Comparison of ENCODE assay signal across 1 cellular context in the genomic region with DNA sequence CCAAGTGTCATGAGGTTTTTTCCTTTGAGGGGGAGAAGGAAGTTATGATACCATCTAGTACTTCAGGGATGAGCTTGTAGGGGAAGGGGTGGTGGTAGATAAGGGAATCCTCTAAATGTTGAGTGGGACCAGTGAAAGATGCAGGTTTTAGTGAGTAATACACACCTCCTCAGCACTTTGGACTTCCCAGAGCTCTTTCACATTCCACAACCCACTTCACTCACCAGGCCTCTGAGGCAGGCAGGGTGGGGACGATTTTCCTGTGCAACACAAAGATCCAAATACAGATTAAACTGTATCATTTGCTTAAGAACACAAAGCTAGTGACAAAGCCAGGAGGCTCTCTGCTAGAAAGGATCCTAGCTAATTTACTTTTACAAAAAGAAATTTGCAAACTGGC.
TF ChIP-seq lines count a peak whose summit lies in the region.

No MANE protein-coding gene starts in this region.

TF ChIP-seq in HepG2, 621 proteins besides CTCF, POLR2A, EP300 and RAD21 (continued from another document):
- TF ChIP-seq ARHGAP35 (CRISPR knock-in tag; IDR thresholded peaks at IDR 0.05; ENCODE audit: borderline replicate concordance) (no peak), GATAD2A (CRISPR knock-in tag; IDR thresholded peaks at IDR 0.05) (0 out of 2 replicates have a peak, but pooled peaks have one; percentile 25), ZNF44 (CRISPR knock-in tag; IDR thresholded peaks at IDR 0.05) (no peak), ZNF749 (CRISPR knock-in tag; IDR thresholded peaks at IDR 0.05; ENCODE audit: borderline replicate concordance) (no peak), ADNP (CRISPR knock-in tag; IDR thresholded peaks at IDR 0.05) (no peak), SNAPC2 (CRISPR knock-in tag; IDR thresholded peaks at IDR 0.05) (0 out of 2 replicates have a peak, but pooled peaks have one; percentile 40), RFXANK (CRISPR knock-in tag; IDR thresholded peaks at IDR 0.05) (no peak), ZFY (CRISPR knock-in tag; IDR thresholded peaks at IDR 0.05) (peak; percentile 42; the same call in 1 of the 2 replicates), DNMT1 (CRISPR knock-in tag; IDR thresholded peaks at IDR 0.05) (no peak), KMT2A (CRISPR knock-in tag; IDR thresholded peaks at IDR 0.05) (no peak), SATB2 (CRISPR knock-in tag; IDR thresholded peaks at IDR 0.05) (no peak), ZNF556 (CRISPR knock-in tag; IDR thresholded peaks at IDR 0.05; ENCODE audit: borderline replicate concordance) (no peak), CENPX (CRISPR knock-in tag; IDR thresholded peaks at IDR 0.05) (no peak), ZNF674 (CRISPR knock-in tag; IDR thresholded peaks at IDR 0.05; ENCODE audit: low read depth) (no peak), ZKSCAN1 (IDR thresholded peaks at IDR 0.05; ENCODE audit: low read length) (no peak), YY1 (IDR thresholded peaks at IDR 0.05; ENCODE audit: insufficient read depth, insufficient replicate concordance, low read depth, low read length) (no peak), DMAP1 (CRISPR knock-in tag; IDR thresholded peaks at IDR 0.05) (0 out of 2 replicates have a peak, but pooled peaks have one; percentile 23), ZBTB21 (CRISPR knock-in tag; IDR thresholded peaks at IDR 0.05) (no peak), ZNF460 (CRISPR knock-in tag; IDR thresholded peaks at IDR 0.05; ENCODE audit: borderline replicate concordance) (no peak), HCFC1 (IDR thresholded peaks at IDR 0.05; ENCODE audit: low read depth, low read length) (no peak), CREB1 (IDR thresholded peaks at IDR 0.05) (no peak), CREB1 (CRISPR knock-in tag; IDR thresholded peaks at IDR 0.05) (no peak), STAT5B (CRISPR knock-in tag; IDR thresholded peaks at IDR 0.05) (no peak), ZNF367 (CRISPR knock-in tag; IDR thresholded peaks at IDR 0.05; ENCODE audit: borderline replicate concordance) (no peak), HOXA3 (CRISPR knock-in tag; IDR thresholded peaks at IDR 0.05) (no peak), ZNF292 (CRISPR knock-in tag; IDR thresholded peaks at IDR 0.05; ENCODE audit: borderline replicate concordance, low read depth) (no peak), SAP130 (CRISPR knock-in tag; IDR thresholded peaks at IDR 0.05; ENCODE audit: low read depth) (no peak), GFI1 (CRISPR knock-in tag; IDR thresholded peaks at IDR 0.05; ENCODE audit: borderline replicate concordance) (0 out of 2 replicates have a peak, but pooled peaks have one; percentile 41), ZNF619 (CRISPR knock-in tag; IDR thresholded peaks at IDR 0.05) (no peak), ZKSCAN5 (CRISPR knock-in tag; IDR thresholded peaks at IDR 0.05) (no peak), NONO (IDR thresholded peaks at IDR 0.05) (no peak), NONO (CRISPR knock-in tag; conservative IDR thresholded peaks at IDR 0.05) (no peak), SOX13 (IDR thresholded peaks at IDR 0.05) (no peak), SOX13 (CRISPR knock-in tag; conservative IDR thresholded peaks at IDR 0.05 in 1 of 2, IDR thresholded peaks at IDR 0.05 in 1 of 2) (peak in 1 of 2 experiments; percentile 18; a peak in 1 of 4 replicates), ZNF652 (CRISPR knock-in tag; IDR thresholded peaks at IDR 0.05; ENCODE audit: borderline replicate concordance, low read depth) (no peak), HNRNPUL1 (IDR thresholded peaks at IDR 0.05; ENCODE audit: low read depth, low read length) (no peak), NCOR1 (IDR thresholded peaks at IDR 0.05; ENCODE audit: borderline replicate concordance, low read length) (no peak), ZNF331 (CRISPR knock-in tag; IDR thresholded peaks at IDR 0.05) (0 out of 2 replicates have a peak, but pooled peaks have one; percentile 66), BORCS8-MEF2B (CRISPR knock-in tag; IDR thresholded peaks at IDR 0.05) (0 out of 2 replicates have a peak, but pooled peaks have one; percentile 27), MATR3 (CRISPR knock-in tag; IDR thresholded peaks at IDR 0.05) (no peak), POLR2G (IDR thresholded peaks at IDR 0.05; ENCODE audit: low read depth, low read length) (no peak), KDM5A (IDR thresholded peaks at IDR 0.05; ENCODE audit: borderline replicate concordance, low read length) (no peak), ARNTL (CRISPR knock-in tag; IDR thresholded peaks at IDR 0.05) (no peak), KLF6 (CRISPR knock-in tag; IDR thresholded peaks at IDR 0.05) (no peak), RXRA (CRISPR knock-in tag; IDR thresholded peaks at IDR 0.05) (no peak), ZNF790 (CRISPR knock-in tag; IDR thresholded peaks at IDR 0.05; ENCODE audit: borderline replicate concordance) (no peak), ZFYVE20 (CRISPR knock-in tag; IDR thresholded peaks at IDR 0.05; ENCODE audit: borderline replicate concordance, low read depth) (no peak), FOSL2 (CRISPR knock-in tag; IDR thresholded peaks at IDR 0.05) (0 out of 2 replicates have a peak, but pooled peaks have one; percentile 24), ZNF563 (CRISPR knock-in tag; IDR thresholded peaks at IDR 0.05) (no peak)
- TF ChIP-seq, protein P1, sequence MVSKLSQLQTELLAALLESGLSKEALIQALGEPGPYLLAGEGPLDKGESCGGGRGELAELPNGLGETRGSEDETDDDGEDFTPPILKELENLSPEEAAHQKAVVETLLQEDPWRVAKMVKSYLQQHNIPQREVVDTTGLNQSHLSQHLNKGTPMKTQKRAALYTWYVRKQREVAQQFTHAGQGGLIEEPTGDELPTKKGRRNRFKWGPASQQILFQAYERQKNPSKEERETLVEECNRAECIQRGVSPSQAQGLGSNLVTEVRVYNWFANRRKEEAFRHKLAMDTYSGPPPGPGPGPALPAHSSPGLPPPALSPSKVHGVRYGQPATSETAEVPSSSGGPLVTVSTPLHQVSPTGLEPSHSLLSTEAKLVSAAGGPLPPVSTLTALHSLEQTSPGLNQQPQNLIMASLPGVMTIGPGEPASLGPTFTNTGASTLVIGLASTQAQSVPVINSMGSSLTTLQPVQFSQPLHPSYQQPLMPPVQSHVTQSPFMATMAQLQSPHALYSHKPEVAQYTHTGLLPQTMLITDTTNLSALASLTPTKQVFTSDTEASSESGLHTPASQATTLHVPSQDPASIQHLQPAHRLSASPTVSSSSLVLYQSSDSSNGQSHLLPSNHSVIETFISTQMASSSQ (IDR thresholded peaks at IDR 0.05; ENCODE audit: low read depth) = no peak
- TF ChIP-seq, protein P1 (CRISPR knock-in tag; IDR thresholded peaks at IDR 0.05; ENCODE audit: borderline replicate concordance) = no peak
- TF ChIP-seq, protein P2, sequence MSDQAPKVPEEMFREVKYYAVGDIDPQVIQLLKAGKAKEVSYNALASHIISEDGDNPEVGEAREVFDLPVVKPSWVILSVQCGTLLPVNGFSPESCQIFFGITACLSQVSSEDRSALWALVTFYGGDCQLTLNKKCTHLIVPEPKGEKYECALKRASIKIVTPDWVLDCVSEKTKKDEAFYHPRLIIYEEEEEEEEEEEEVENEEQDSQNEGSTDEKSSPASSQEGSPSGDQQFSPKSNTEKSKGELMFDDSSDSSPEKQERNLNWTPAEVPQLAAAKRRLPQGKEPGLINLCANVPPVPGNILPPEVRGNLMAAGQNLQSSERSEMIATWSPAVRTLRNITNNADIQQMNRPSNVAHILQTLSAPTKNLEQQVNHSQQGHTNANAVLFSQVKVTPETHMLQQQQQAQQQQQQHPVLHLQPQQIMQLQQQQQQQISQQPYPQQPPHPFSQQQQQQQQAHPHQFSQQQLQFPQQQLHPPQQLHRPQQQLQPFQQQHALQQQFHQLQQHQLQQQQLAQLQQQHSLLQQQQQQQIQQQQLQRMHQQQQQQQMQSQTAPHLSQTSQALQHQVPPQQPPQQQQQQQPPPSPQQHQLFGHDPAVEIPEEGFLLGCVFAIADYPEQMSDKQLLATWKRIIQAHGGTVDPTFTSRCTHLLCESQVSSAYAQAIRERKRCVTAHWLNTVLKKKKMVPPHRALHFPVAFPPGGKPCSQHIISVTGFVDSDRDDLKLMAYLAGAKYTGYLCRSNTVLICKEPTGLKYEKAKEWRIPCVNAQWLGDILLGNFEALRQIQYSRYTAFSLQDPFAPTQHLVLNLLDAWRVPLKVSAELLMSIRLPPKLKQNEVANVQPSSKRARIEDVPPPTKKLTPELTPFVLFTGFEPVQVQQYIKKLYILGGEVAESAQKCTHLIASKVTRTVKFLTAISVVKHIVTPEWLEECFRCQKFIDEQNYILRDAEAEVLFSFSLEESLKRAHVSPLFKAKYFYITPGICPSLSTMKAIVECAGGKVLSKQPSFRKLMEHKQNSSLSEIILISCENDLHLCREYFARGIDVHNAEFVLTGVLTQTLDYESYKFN (CRISPR knock-in tag; conservative IDR thresholded peaks at IDR 0.05) = 0 out of 2 replicates have a peak, but pooled peaks have one; percentile 40
- TF ChIP-seq, protein P3, sequence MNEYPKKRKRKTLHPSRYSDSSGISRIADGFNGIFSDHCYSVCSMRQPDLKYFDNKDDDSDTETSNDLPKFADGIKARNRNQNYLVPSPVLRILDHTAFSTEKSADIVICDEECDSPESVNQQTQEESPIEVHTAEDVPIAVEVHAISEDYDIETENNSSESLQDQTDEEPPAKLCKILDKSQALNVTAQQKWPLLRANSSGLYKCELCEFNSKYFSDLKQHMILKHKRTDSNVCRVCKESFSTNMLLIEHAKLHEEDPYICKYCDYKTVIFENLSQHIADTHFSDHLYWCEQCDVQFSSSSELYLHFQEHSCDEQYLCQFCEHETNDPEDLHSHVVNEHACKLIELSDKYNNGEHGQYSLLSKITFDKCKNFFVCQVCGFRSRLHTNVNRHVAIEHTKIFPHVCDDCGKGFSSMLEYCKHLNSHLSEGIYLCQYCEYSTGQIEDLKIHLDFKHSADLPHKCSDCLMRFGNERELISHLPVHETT (CRISPR knock-in tag; conservative IDR thresholded peaks at IDR 0.05) = no peak
- TF ChIP-seq, protein P4, sequence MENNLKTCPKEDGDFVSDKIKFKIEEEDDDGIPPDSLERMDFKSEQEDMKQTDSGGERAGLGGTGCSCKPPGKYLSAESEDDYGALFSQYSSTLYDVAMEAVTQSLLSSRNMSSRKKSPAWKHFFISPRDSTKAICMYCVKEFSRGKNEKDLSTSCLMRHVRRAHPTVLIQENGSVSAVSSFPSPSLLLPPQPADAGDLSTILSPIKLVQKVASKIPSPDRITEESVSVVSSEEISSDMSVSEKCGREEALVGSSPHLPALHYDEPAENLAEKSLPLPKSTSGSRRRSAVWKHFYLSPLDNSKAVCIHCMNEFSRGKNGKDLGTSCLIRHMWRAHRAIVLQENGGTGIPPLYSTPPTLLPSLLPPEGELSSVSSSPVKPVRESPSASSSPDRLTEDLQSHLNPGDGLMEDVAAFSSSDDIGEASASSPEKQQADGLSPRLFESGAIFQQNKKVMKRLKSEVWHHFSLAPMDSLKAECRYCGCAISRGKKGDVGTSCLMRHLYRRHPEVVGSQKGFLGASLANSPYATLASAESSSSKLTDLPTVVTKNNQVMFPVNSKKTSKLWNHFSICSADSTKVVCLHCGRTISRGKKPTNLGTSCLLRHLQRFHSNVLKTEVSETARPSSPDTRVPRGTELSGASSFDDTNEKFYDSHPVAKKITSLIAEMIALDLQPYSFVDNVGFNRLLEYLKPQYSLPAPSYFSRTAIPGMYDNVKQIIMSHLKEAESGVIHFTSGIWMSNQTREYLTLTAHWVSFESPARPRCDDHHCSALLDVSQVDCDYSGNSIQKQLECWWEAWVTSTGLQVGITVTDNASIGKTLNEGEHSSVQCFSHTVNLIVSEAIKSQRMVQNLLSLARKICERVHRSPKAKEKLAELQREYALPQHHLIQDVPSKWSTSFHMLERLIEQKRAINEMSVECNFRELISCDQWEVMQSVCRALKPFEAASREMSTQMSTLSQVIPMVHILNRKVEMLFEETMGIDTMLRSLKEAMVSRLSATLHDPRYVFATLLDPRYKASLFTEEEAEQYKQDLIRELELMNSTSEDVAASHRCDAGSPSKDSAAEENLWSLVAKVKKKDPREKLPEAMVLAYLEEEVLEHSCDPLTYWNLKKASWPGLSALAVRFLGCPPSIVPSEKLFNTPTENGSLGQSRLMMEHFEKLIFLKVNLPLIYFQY (CRISPR knock-in tag; IDR thresholded peaks at IDR 0.05; ENCODE audit: borderline replicate concordance) = no peak
- TF ChIP-seq, protein P5, sequence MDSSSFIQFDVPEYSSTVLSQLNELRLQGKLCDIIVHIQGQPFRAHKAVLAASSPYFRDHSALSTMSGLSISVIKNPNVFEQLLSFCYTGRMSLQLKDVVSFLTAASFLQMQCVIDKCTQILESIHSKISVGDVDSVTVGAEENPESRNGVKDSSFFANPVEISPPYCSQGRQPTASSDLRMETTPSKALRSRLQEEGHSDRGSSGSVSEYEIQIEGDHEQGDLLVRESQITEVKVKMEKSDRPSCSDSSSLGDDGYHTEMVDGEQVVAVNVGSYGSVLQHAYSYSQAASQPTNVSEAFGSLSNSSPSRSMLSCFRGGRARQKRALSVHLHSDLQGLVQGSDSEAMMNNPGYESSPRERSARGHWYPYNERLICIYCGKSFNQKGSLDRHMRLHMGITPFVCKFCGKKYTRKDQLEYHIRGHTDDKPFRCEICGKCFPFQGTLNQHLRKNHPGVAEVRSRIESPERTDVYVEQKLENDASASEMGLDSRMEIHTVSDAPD (CRISPR knock-in tag; IDR thresholded peaks at IDR 0.05) = 0 out of 2 replicates have a peak, but pooled peaks have one; percentile 55
